In the genomic region with DNA sequence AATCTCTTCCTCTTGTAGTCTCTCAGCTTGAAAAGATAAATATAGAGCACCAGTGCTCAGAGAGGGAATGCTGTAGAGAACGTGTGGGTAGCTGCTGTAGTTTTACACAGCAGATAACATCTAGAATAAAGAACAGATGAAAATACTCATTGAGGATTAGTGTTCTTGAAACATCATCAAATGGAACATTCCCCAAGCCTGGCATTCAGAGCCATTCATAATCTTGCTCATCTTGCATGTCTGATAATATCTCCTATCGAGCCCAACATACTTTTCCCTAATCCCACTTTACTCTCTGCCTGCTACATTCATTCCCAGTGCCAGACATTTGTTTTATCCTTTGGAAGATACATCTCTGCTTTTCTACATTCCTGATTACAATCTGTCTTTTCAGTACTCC, we compare ENCODE assay signal across 1 cellular context.
TF ChIP-seq lines count a peak whose summit lies in the region.

No MANE protein-coding gene starts in this region.

TF ChIP-seq in GM23338, 12 proteins besides CTCF, POLR2A, EP300 and RAD21:
- TF ChIP-seq, protein P1, sequence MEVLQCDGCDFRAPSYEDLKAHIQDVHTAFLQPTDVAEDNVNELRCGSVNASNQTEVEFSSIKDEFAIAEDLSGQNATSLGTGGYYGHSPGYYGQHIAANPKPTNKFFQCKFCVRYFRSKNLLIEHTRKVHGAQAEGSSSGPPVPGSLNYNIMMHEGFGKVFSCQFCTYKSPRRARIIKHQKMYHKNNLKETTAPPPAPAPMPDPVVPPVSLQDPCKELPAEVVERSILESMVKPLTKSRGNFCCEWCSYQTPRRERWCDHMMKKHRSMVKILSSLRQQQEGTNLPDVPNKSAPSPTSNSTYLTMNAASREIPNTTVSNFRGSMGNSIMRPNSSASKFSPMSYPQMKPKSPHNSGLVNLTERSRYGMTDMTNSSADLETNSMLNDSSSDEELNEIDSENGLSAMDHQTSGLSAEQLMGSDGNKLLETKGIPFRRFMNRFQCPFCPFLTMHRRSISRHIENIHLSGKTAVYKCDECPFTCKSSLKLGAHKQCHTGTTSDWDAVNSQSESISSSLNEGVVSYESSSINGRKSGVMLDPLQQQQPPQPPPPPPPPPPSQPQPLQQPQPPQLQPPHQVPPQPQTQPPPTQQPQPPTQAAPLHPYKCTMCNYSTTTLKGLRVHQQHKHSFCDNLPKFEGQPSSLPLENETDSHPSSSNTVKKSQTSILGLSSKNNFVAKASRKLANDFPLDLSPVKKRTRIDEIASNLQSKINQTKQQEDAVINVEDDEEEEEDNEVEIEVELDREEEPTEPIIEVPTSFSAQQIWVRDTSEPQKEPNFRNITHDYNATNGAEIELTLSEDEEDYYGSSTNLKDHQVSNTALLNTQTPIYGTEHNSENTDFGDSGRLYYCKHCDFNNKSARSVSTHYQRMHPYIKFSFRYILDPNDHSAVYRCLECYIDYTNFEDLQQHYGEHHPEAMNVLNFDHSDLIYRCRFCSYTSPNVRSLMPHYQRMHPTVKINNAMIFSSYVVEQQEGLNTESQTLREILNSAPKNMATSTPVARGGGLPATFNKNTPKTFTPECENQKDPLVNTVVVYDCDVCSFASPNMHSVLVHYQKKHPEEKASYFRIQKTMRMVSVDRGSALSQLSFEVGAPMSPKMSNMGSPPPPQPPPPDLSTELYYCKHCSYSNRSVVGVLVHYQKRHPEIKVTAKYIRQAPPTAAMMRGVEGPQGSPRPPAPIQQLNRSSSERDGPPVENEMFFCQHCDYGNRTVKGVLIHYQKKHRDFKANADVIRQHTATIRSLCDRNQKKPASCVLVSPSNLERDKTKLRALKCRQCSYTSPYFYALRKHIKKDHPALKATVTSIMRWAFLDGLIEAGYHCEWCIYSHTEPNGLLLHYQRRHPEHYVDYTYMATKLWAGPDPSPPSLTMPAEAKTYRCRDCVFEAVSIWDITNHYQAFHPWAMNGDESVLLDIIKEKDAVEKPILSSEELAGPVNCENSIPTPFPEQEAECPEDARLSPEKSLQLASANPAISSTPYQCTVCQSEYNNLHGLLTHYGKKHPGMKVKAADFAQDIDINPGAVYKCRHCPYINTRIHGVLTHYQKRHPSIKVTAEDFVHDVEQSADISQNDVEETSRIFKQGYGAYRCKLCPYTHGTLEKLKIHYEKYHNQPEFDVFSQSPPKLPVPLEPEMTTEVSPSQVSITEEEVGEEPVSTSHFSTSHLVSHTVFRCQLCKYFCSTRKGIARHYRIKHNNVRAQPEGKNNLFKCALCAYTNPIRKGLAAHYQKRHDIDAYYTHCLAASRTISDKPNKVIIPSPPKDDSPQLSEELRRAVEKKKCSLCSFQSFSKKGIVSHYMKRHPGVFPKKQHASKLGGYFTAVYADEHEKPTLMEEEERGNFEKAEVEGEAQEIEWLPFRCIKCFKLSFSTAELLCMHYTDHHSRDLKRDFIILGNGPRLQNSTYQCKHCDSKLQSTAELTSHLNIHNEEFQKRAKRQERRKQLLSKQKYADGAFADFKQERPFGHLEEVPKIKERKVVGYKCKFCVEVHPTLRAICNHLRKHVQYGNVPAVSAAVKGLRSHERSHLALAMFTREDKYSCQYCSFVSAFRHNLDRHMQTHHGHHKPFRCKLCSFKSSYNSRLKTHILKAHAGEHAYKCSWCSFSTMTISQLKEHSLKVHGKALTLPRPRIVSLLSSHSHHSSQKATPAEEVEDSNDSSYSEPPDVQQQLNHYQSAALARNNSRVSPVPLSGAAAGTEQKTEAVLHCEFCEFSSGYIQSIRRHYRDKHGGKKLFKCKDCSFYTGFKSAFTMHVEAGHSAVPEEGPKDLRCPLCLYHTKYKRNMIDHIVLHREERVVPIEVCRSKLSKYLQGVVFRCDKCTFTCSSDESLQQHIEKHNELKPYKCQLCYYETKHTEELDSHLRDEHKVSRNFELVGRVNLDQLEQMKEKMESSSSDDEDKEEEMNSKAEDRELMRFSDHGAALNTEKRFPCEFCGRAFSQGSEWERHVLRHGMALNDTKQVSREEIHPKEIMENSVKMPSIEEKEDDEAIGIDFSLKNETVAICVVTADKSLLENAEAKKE (CRISPR knock-in tag; IDR thresholded peaks at IDR 0.05): no peak
- TF ChIP-seq ZNF114 (CRISPR knock-in tag; IDR thresholded peaks at IDR 0.05) (no peak), CREB1 (CRISPR knock-in tag; IDR thresholded peaks at IDR 0.05; ENCODE audit: low read depth) (no peak), EZH2phosphoT487 (IDR thresholded peaks at IDR 0.05; ENCODE audit: unreplicated experiment) (no peak), NANOG (IDR thresholded peaks at IDR 0.05; ENCODE audit: borderline replicate concordance) (no peak), STAT1 (IDR thresholded peaks at IDR 0.05; ENCODE audit: unreplicated experiment) (no peak), POLR2AphosphoS5 (IDR thresholded peaks at IDR 0.05; ENCODE audit: low read depth) (no peak), EZH2 (IDR thresholded peaks at IDR 0.05; ENCODE audit: low read depth, unreplicated experiment) (no peak), JUNB (IDR thresholded peaks at IDR 0.05; ENCODE audit: unreplicated experiment) (no peak), ZNF331 (CRISPR knock-in tag; IDR thresholded peaks at IDR 0.05; ENCODE audit: low read depth) (no peak)
- TF ChIP-seq, protein P2, sequence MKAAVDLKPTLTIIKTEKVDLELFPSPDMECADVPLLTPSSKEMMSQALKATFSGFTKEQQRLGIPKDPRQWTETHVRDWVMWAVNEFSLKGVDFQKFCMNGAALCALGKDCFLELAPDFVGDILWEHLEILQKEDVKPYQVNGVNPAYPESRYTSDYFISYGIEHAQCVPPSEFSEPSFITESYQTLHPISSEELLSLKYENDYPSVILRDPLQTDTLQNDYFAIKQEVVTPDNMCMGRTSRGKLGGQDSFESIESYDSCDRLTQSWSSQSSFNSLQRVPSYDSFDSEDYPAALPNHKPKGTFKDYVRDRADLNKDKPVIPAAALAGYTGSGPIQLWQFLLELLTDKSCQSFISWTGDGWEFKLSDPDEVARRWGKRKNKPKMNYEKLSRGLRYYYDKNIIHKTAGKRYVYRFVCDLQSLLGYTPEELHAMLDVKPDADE (IDR thresholded peaks at IDR 0.05): no peak
- TF ChIP-seq, protein P3, sequence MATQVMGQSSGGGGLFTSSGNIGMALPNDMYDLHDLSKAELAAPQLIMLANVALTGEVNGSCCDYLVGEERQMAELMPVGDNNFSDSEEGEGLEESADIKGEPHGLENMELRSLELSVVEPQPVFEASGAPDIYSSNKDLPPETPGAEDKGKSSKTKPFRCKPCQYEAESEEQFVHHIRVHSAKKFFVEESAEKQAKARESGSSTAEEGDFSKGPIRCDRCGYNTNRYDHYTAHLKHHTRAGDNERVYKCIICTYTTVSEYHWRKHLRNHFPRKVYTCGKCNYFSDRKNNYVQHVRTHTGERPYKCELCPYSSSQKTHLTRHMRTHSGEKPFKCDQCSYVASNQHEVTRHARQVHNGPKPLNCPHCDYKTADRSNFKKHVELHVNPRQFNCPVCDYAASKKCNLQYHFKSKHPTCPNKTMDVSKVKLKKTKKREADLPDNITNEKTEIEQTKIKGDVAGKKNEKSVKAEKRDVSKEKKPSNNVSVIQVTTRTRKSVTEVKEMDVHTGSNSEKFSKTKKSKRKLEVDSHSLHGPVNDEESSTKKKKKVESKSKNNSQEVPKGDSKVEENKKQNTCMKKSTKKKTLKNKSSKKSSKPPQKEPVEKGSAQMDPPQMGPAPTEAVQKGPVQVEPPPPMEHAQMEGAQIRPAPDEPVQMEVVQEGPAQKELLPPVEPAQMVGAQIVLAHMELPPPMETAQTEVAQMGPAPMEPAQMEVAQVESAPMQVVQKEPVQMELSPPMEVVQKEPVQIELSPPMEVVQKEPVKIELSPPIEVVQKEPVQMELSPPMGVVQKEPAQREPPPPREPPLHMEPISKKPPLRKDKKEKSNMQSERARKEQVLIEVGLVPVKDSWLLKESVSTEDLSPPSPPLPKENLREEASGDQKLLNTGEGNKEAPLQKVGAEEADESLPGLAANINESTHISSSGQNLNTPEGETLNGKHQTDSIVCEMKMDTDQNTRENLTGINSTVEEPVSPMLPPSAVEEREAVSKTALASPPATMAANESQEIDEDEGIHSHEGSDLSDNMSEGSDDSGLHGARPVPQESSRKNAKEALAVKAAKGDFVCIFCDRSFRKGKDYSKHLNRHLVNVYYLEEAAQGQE (IDR thresholded peaks at IDR 0.05; ENCODE audit: unreplicated experiment): no peak
